In the genomic region with DNA sequence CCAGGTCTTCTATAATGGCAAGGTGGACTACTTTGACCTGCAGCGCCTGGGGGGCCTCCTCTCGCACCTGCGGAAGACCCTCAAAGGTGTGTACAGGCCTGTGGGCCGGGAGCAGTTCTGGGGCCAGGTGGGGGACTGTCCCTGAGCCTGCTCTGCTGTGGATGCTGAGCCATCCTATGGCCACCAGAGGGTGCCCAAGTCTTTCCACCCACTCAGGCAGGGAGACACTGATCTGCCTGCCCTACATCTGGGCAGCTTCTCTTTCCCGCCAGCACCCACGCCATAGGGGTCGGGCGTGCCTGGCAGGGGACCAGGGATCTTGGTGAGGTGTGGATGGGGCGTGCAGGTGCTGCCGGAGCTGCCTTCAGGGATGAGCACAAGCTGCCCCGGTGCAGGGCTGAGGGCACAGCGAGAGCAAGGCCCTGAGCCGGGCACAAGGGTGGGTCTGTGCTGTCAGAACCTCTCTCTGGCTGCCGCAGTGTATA, we compare ENCODE assay signal across 8 cellular contexts. TPM values are rescaled to one million over a fixed set of nuclear protein-coding genes. Genes with fewer than 3 reads are reported as not detected.
DNase-seq lines count a peak whose midpoint lies in the region; ATAC-seq, FAIRE-seq and TF ChIP-seq lines count a peak whose summit lies in the region.

No MANE protein-coding gene starts in this region.

- H3K27me3 Mint-ChIP-seq in glutamatergic neuron (ENCODE audit: unreplicated experiment) = peaks cover 15% of the 10 kb centered on the region

- DNase-seq in AG09309 (ENCODE audit: low read depth) (no peak), GM18507 (ENCODE audit: extremely low spot score, insufficient read length, low read depth) (peak; percentile 78), SK-MEL-5 (ENCODE audit: low read depth, low spot score) (peak; percentile 81), glutamatergic neuron (peak; percentile 77), putamen (ENCODE audit: low spot score) (peak; percentile 42)
- peak; percentile 68 for DNase-seq in activated naive CD4-positive, alpha-beta T cell treated with anti-CD3 and anti-CD28 coated beads, Interleukin-2, amount 50 U/mL, for 16 hours

- no peak overlapping the region for H3K27ac Mint-ChIP-seq in glutamatergic neuron (ENCODE audit: unreplicated experiment)

- H3K36me3 Mint-ChIP-seq in glutamatergic neuron (ENCODE audit: unreplicated experiment) = no peaks in the 10 kb centered on the region

- in situ Hi-C loops in SK-MEL-5 (cut with HindIII; ENCODE audit: low pct_unique_long_range_greater_than_20kb, low sequenced_read_pairs) = no loop called here

- H3K4me3 Mint-ChIP-seq in glutamatergic neuron (ENCODE audit: unreplicated experiment) = no peak overlapping the region

- H3K4me3 ChIP-seq in AG09309 (ENCODE audit: control insufficient read depth, low read depth, low read length) = no peak overlapping the region

- peak; percentile 74 for TF ChIP-seq RAD21 in Ishikawa (IDR thresholded peaks at IDR 0.05; ENCODE audit: low read depth)

- peaks cover 2% of the 10 kb centered on the region for H3K9me3 Mint-ChIP-seq in glutamatergic neuron (ENCODE audit: unreplicated experiment)

- ATAC-seq in GM18517 (IDR thresholded peaks at IDR 0.05; ENCODE audit: unreplicated experiment) = no peak

- TF ChIP-seq CTCF in AG09309 (IDR thresholded peaks at IDR 0.05; ENCODE audit: control insufficient read depth, insufficient read depth, low read depth, low read length, missing control alignments) (peak; percentile 90), glutamatergic neuron (IDR thresholded peaks at IDR 0.05; ENCODE audit: partially characterized antibody, unreplicated experiment) (peak; percentile 85)

- peak; percentile 89 for FAIRE-seq in GM18507 (lab: Jason Lieb, UNC)

- peaks cover 18% of the 10 kb centered on the region for H3K4me1 Mint-ChIP-seq in glutamatergic neuron (ENCODE audit: low read depth, unreplicated experiment)

- no peak for TF ChIP-seq EP300 in Ishikawa (IDR thresholded peaks at IDR 0.05; ENCODE audit: borderline replicate concordance)

TF ChIP-seq in Ishikawa, 13 proteins besides CTCF, POLR2A, EP300 and RAD21:
- no peak for TF ChIP-seq CEBPB (IDR thresholded peaks at IDR 0.05)
- TF ChIP-seq ZBTB7A (IDR thresholded peaks at IDR 0.05; ENCODE audit: low read depth) = 0 out of 2 replicates have a peak, but pooled peaks have one; percentile 55

RNA-seq across cellular contexts. Expression of a gene that starts 14.1 kb away (rescaled TPM):
- total RNA-seq in SK-MEL-5 (2014; rRNA removed; shearing (Covaris generic)) = 33.5 and 34.2 TPM in 2 replicates
- 76.9 and 94.6 TPM in 2 replicates for polyA plus RNA-seq in SK-MEL-5 (2015; cell fraction: cytosol; rRNA removed)
- 152 and 186 TPM in 2 replicates for polyA plus RNA-seq in SK-MEL-5 (2015; cell fraction: nucleus; rRNA removed)
- total RNA-seq in glutamatergic neuron (ENCODE audit: unreplicated experiment) = 56.6 TPM

RNA-seq across cellular contexts. Expression of a gene that starts 14.2 kb away (rescaled TPM):
- 4.3 and 5.4 TPM in 2 replicates for total RNA-seq in SK-MEL-5 (2014; rRNA removed; shearing (Covaris generic))
- polyA plus RNA-seq in SK-MEL-5 (2015; cell fraction: cytosol; rRNA removed) = 1.4 and 2.9 TPM in 2 replicates
- polyA plus RNA-seq in SK-MEL-5 (2015; cell fraction: nucleus; rRNA removed) = 169 and 191 TPM in 2 replicates
- 23.4 TPM for total RNA-seq in glutamatergic neuron (ENCODE audit: unreplicated experiment)

RNA-seq across cellular contexts. Expression of a gene that starts 16.0 kb away (rescaled TPM):
- 0.32 and 0.34 TPM in 2 replicates for total RNA-seq in SK-MEL-5 (2014; rRNA removed; shearing (Covaris generic))
- polyA plus RNA-seq in SK-MEL-5 (2015; cell fraction: cytosol; rRNA removed) = 1.1 and 2.0 TPM in 2 replicates
- polyA plus RNA-seq in SK-MEL-5 (2015; cell fraction: nucleus; rRNA removed) = 6.6 and 13.3 TPM in 2 replicates
- total RNA-seq in glutamatergic neuron (ENCODE audit: unreplicated experiment) = 1.4 TPM

RNA-seq across cellular contexts. Expression of a gene that starts 20.3 kb away (rescaled TPM):
- total RNA-seq in SK-MEL-5 (2014; rRNA removed; shearing (Covaris generic)) = 24.3 and 24.6 TPM in 2 replicates
- polyA plus RNA-seq in SK-MEL-5 (2015; cell fraction: cytosol; rRNA removed) = 22.7 and 24.4 TPM in 2 replicates
- 47.2 and 55.8 TPM in 2 replicates for polyA plus RNA-seq in SK-MEL-5 (2015; cell fraction: nucleus; rRNA removed)
- 21.2 TPM for total RNA-seq in glutamatergic neuron (ENCODE audit: unreplicated experiment)

RNA-seq across cellular contexts. Expression of a gene that starts 29.3 kb away (rescaled TPM):
- total RNA-seq in SK-MEL-5 (2014; rRNA removed; shearing (Covaris generic)) = 231 and 246 TPM in 2 replicates
- polyA plus RNA-seq in SK-MEL-5 (2015; cell fraction: cytosol; rRNA removed) = 225 and 264 TPM in 2 replicates
- polyA plus RNA-seq in SK-MEL-5 (2015; cell fraction: nucleus; rRNA removed) = 319 and 330 TPM in 2 replicates
- total RNA-seq in glutamatergic neuron (ENCODE audit: unreplicated experiment) = 119 TPM
